Comparison of ENCODE assay signal across 8 cellular contexts in genomic region chr17:59789849-59790248, GRCh38.
DNase-seq lines count a peak whose midpoint lies in the region; ATAC-seq and TF ChIP-seq lines count a peak whose summit lies in the region.
"Not testable (repeated sequence)": the region's sequence is repeated elsewhere in the genome, so short reads cannot be mapped to it uniquely, and the experiment has no call there.

No MANE protein-coding gene starts in this region.

- H3K9me2 ChIP-seq in PC-9 (ENCODE audit: insufficient read depth) = not testable (repeated sequence)

- H3K79me2 ChIP-seq in PC-9 (ENCODE audit: low read depth) = peaks cover 49% of the 10 kb centered on the region

- H3K27me3 ChIP-seq in PC-9 (ENCODE audit: insufficient read depth, low read depth); colonic mucosa; psoas muscle (ENCODE audit: insufficient read depth in 3 of 3, low read length in 2 of 3); suprapubic skin: not testable (repeated sequence)

- H3K4me3 Mint-ChIP-seq in CD14-positive monocyte = peak overlapping the region; percentile 9 to 11
- not testable (repeated sequence) for H3K4me3 Mint-ChIP-seq in activated CD4-positive, alpha-beta T cell treated with anti-CD3 and anti-CD28 coated beads, Interleukin-2, amount 10 ng/mL, durations not matched to agents 7 days and 5 days; activated naive CD4-positive, alpha-beta T cell treated with anti-CD3 and anti-CD28 coated beads, Interleukin-2, amount 50 U/mL, for 24 hours; memory B cell

- not testable (repeated sequence) for TF ChIP-seq EP300 in suprapubic skin (IDR thresholded peaks at IDR 0.05)

- ATAC-seq in memory B cell (ENCODE audit: low read depth); psoas muscle: not testable (repeated sequence)

- H3K4me1 ChIP-seq in PC-9 (replicated peaks; ENCODE audit: insufficient read depth) = peaks cover 49% of the 10 kb centered on the region
- H3K4me1 ChIP-seq in colonic mucosa = not testable (repeated sequence)
- peaks cover 28% of the 10 kb centered on the region for H3K4me1 ChIP-seq in psoas muscle
- H3K4me1 ChIP-seq in suprapubic skin = peaks cover 35% of the 10 kb centered on the region

- H3K27ac ChIP-seq in PC-9 (peak overlapping the region; percentile 98), colonic mucosa (peak overlapping the region; percentile 45), psoas muscle (peak overlapping the region; percentile 53), suprapubic skin (peak overlapping the region; percentile 3)

- H3K27ac Mint-ChIP-seq in CD14-positive monocyte = peak overlapping the region; percentile 91 to 99 (median 98)
- H3K27ac Mint-ChIP-seq in activated CD4-positive, alpha-beta T cell treated with anti-CD3 and anti-CD28 coated beads, Interleukin-2, amount 10 ng/mL, durations not matched to agents 7 days and 5 days = peak overlapping the region; percentile 93
- H3K27ac Mint-ChIP-seq in activated naive CD4-positive, alpha-beta T cell treated with anti-CD3 and anti-CD28 coated beads, Interleukin-2, amount 50 U/mL, for 24 hours = peak overlapping the region; percentile 83
- peak overlapping the region; percentile 35 for H3K27ac Mint-ChIP-seq in memory B cell

- H3F3A ChIP-seq in PC-9 (ENCODE audit: insufficient read depth, low read depth) = peaks cover 59% of the 10 kb centered on the region

- intact Hi-C loops in CD14-positive monocyte (cut with micrococcal nuclease) = loop anchor here (5.0 kb wide), 3 partner anchors 37 to 47 kb away; no protein-coding TSS in a partner anchor
- intact Hi-C loops in PC-9 (cut with micrococcal nuclease; ENCODE audit: unreplicated experiment); psoas muscle (cut with DNase I): not testable (repeated sequence)
- intact Hi-C loops in colonic mucosa (cut with DNase I) = loop anchor here (5.0 kb wide), 1 partner anchor 37 kb away; no protein-coding TSS in a partner anchor

- CTCF ChIA-PET in PC-9 (lab: Charles Lee) = interaction anchor here (0.7 kb wide), 1 partner anchor 489 kb away, joined by 5 read pairs; no protein-coding TSS in a partner anchor
- CTCF ChIA-PET in activated CD4-positive, alpha-beta T cell treated with anti-CD3 and anti-CD28 coated beads, Interleukin-2, amount 10 ng/mL, durations not matched to agents 7 days and 5 days (lab: Charles Lee) = interaction anchor here (0.6 to 1.5 kb wide), 2 partner anchors 21 to 76 kb away, joined by 3 to 4 read pairs; no protein-coding TSS in a partner anchor

- H3K36me3 ChIP-seq in PC-9 (ENCODE audit: low read depth); colonic mucosa; psoas muscle (ENCODE audit: insufficient read depth in 1 of 2, low read depth in 1 of 2); suprapubic skin: not testable (repeated sequence)

- not testable (repeated sequence) for H3K9me3 ChIP-seq in PC-9 (ENCODE audit: insufficient read depth, low read depth); colonic mucosa; psoas muscle; suprapubic skin

- not testable (repeated sequence) for TF ChIP-seq POLR2A in suprapubic skin (IDR thresholded peaks at IDR 0.05)

- peaks cover 61% of the 10 kb centered on the region for H3K4me1 Mint-ChIP-seq in CD14-positive monocyte
- H3K4me1 Mint-ChIP-seq in activated CD4-positive, alpha-beta T cell treated with anti-CD3 and anti-CD28 coated beads, Interleukin-2, amount 10 ng/mL, durations not matched to agents 7 days and 5 days = peaks cover 50% of the 10 kb centered on the region
- H3K4me1 Mint-ChIP-seq in activated naive CD4-positive, alpha-beta T cell treated with anti-CD3 and anti-CD28 coated beads, Interleukin-2, amount 50 U/mL, for 24 hours = peaks cover 30% of the 10 kb centered on the region
- not testable (repeated sequence) for H3K4me1 Mint-ChIP-seq in memory B cell

- H2AFZ ChIP-seq in PC-9 = not testable (repeated sequence)

- 90 to 93% (median 92%) methylated on average over 7 to 8 of the region's 8 CpGs for WGBS in psoas muscle, 3 donors
- WGBS in suprapubic skin = 96% methylated on average over 7 of the region's 8 CpGs

- not testable (repeated sequence) for H3K4me3 ChIP-seq in PC-9, colonic mucosa, psoas muscle, suprapubic skin

- TF ChIP-seq CTCF in CD14-positive monocyte (IDR thresholded peaks at IDR 0.05); PC-9 (conservative IDR thresholded peaks at IDR 0.05); colonic mucosa (IDR thresholded peaks at IDR 0.05); psoas muscle (IDR thresholded peaks at IDR 0.05); suprapubic skin (IDR thresholded peaks at IDR 0.05): not testable (repeated sequence)

- POLR2A ChIA-PET in PC-9 (lab: Charles Lee; ENCODE audit: unreplicated experiment) = not testable (repeated sequence)
- POLR2A ChIA-PET in activated CD4-positive, alpha-beta T cell treated with anti-CD3 and anti-CD28 coated beads, Interleukin-2, amount 10 ng/mL, durations not matched to agents 7 days and 5 days (lab: Charles Lee) = interaction anchor here (0.7 kb wide), 1 partner anchor 36 kb away, joined by 6 read pairs; no protein-coding TSS in a partner anchor

- not testable (repeated sequence) for DNase-seq in CD14-positive monocyte (ENCODE audit: low spot score); PC-9; activated CD4-positive, alpha-beta T cell treated with anti-CD3 and anti-CD28 coated beads, Interleukin-2, amount 10 ng/mL, durations not matched to agents 7 days and 5 days; colonic mucosa; memory B cell (ENCODE audit: low spot score in 2 of 2); psoas muscle; suprapubic skin (ENCODE audit: low spot score in 2 of 2)

- not testable (repeated sequence) for H3K9me3 Mint-ChIP-seq in CD14-positive monocyte; activated CD4-positive, alpha-beta T cell treated with anti-CD3 and anti-CD28 coated beads, Interleukin-2, amount 10 ng/mL, durations not matched to agents 7 days and 5 days; activated naive CD4-positive, alpha-beta T cell treated with anti-CD3 and anti-CD28 coated beads, Interleukin-2, amount 50 U/mL, for 24 hours; memory B cell

- H3K27me3 Mint-ChIP-seq in CD14-positive monocyte (ENCODE audit: low read depth in 3 of 3); activated CD4-positive, alpha-beta T cell treated with anti-CD3 and anti-CD28 coated beads, Interleukin-2, amount 10 ng/mL, durations not matched to agents 7 days and 5 days; activated naive CD4-positive, alpha-beta T cell treated with anti-CD3 and anti-CD28 coated beads, Interleukin-2, amount 50 U/mL, for 24 hours; memory B cell: not testable (repeated sequence)

- H3K9ac ChIP-seq in colonic mucosa (ENCODE audit: low read depth in 2 of 2, low read length in 2 of 2) = not testable (repeated sequence)

- H4K20me1 ChIP-seq in PC-9 (ENCODE audit: insufficient read depth) = not testable (repeated sequence)

- BruUV-seq in PC-9 (replicated peaks; lab: Mats Ljungman, UMichigan) = not testable (repeated sequence)

- H3K36me3 Mint-ChIP-seq in CD14-positive monocyte = peaks cover 17 to 57% of the 10 kb centered on the region in 2 donors
- peaks cover 28% of the 10 kb centered on the region for H3K36me3 Mint-ChIP-seq in activated CD4-positive, alpha-beta T cell treated with anti-CD3 and anti-CD28 coated beads, Interleukin-2, amount 10 ng/mL, durations not matched to agents 7 days and 5 days (ENCODE audit: low read depth)
- peaks cover 10% of the 10 kb centered on the region for H3K36me3 Mint-ChIP-seq in activated naive CD4-positive, alpha-beta T cell treated with anti-CD3 and anti-CD28 coated beads, Interleukin-2, amount 50 U/mL, for 24 hours
- H3K36me3 Mint-ChIP-seq in memory B cell = not testable (repeated sequence)

- H3K4me2 ChIP-seq in PC-9 = not testable (repeated sequence)

Comparison
In these comparisons a context has a peak if more than half of its experiments do, and no peak if none do; other contexts are left out.
1. H3K27ac Mint-ChIP-seq: peak in every context shown above with its lines; median percentile 98 in CD14-positive monocyte; 93 in activated CD4-positive, alpha-beta T cell treated with anti-CD3 and anti-CD28 coated beads, Interleukin-2, amount 10 ng/mL, durations not matched to agents 7 days and 5 days; 83 in activated naive CD4-positive, alpha-beta T cell treated with anti-CD3 and anti-CD28 coated beads, Interleukin-2, amount 50 U/mL, for 24 hours; 35 in memory B cell.
2. H3K27ac ChIP-seq: peak in every context shown above with its lines; median percentile 98 in PC-9; 53 in psoas muscle; 45 in colonic mucosa; 3 in suprapubic skin.